ENCODE assay signal across 1 cellular context in the genomic region with DNA sequence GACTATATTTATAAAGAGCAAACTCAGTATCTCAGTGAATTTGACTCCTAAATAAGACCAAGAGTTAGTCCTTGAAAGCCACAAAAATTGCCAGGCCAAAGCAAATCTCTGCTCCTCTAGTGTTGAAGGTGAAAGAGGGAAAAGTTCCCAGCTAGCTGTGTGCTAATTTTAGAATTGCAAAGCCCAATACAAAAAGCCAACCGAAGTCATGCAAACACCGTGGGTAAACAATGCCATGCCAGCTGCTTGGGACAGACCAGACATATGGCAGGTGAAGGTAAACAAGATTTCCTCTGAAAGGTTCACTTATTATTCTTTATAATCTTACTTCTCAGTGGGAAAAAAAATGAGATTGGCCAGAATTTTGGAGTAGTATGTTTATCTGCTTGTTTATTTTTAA.
TF ChIP-seq lines count a peak whose summit lies in the region.

No MANE protein-coding gene starts in this region.

TF ChIP-seq in GM23338, 12 proteins besides CTCF, POLR2A, EP300 and RAD21 (continued from another document):
- TF ChIP-seq, protein P1, sequence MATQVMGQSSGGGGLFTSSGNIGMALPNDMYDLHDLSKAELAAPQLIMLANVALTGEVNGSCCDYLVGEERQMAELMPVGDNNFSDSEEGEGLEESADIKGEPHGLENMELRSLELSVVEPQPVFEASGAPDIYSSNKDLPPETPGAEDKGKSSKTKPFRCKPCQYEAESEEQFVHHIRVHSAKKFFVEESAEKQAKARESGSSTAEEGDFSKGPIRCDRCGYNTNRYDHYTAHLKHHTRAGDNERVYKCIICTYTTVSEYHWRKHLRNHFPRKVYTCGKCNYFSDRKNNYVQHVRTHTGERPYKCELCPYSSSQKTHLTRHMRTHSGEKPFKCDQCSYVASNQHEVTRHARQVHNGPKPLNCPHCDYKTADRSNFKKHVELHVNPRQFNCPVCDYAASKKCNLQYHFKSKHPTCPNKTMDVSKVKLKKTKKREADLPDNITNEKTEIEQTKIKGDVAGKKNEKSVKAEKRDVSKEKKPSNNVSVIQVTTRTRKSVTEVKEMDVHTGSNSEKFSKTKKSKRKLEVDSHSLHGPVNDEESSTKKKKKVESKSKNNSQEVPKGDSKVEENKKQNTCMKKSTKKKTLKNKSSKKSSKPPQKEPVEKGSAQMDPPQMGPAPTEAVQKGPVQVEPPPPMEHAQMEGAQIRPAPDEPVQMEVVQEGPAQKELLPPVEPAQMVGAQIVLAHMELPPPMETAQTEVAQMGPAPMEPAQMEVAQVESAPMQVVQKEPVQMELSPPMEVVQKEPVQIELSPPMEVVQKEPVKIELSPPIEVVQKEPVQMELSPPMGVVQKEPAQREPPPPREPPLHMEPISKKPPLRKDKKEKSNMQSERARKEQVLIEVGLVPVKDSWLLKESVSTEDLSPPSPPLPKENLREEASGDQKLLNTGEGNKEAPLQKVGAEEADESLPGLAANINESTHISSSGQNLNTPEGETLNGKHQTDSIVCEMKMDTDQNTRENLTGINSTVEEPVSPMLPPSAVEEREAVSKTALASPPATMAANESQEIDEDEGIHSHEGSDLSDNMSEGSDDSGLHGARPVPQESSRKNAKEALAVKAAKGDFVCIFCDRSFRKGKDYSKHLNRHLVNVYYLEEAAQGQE (IDR thresholded peaks at IDR 0.05; ENCODE audit: unreplicated experiment): no peak
- TF ChIP-seq ZNF114 (CRISPR knock-in tag; IDR thresholded peaks at IDR 0.05): no peak
- TF ChIP-seq CREB1 (CRISPR knock-in tag; IDR thresholded peaks at IDR 0.05; ENCODE audit: low read depth): no peak
- no peak for TF ChIP-seq POLR2AphosphoS5 (IDR thresholded peaks at IDR 0.05; ENCODE audit: low read depth)
- no peak for TF ChIP-seq JUNB (IDR thresholded peaks at IDR 0.05; ENCODE audit: unreplicated experiment)
- TF ChIP-seq NANOG (IDR thresholded peaks at IDR 0.05; ENCODE audit: borderline replicate concordance): no peak
- no peak for TF ChIP-seq ZNF331 (CRISPR knock-in tag; IDR thresholded peaks at IDR 0.05; ENCODE audit: low read depth)
- no peak for TF ChIP-seq EZH2phosphoT487 (IDR thresholded peaks at IDR 0.05; ENCODE audit: unreplicated experiment)
- TF ChIP-seq EZH2 (IDR thresholded peaks at IDR 0.05; ENCODE audit: low read depth, unreplicated experiment): no peak
